ENCODE assay signal across 13 cellular contexts in genomic region chr2:188984680-188985079, GRCh38. TPM values are rescaled to one million over a fixed set of nuclear protein-coding genes. Genes with fewer than 3 reads are reported as not detected.
DNase-seq lines count a peak whose midpoint lies in the region; ATAC-seq and TF ChIP-seq lines count a peak whose summit lies in the region.
"Had no signal": no experiment of that assay in that cellular context is flagged by ENCODE, and none has a peak within 500 bp of the region (broad histone marks: within the 10 kb centered on the region; RNA-seq: fewer than 3 reads in every experiment).

No MANE protein-coding gene starts in this region.

- H3K4me3 Mint-ChIP-seq in natural killer cell treated with Interleukin-12 subunit alpha and Interleukin-12 subunit beta and Interleukin-15 and Interleukin-18, amount 100 ng/mL, for 72 hours = no peak overlapping the region
- no peak overlapping the region for H3K4me3 Mint-ChIP-seq in type B pancreatic cell

- no peaks in the 10 kb centered on the region for H3K4me1 ChIP-seq in colonic mucosa
- no peaks in the 10 kb centered on the region for H3K4me1 ChIP-seq in urinary bladder (ENCODE audit: insufficient read depth)

- H3K27ac Mint-ChIP-seq in natural killer cell treated with Interleukin-12 subunit alpha and Interleukin-12 subunit beta and Interleukin-15 and Interleukin-18, amount 100 ng/mL, for 72 hours = no peak overlapping the region
- H3K27ac Mint-ChIP-seq in type B pancreatic cell = no peak overlapping the region

- no peaks in the 10 kb centered on the region for H3K36me3 Mint-ChIP-seq in natural killer cell treated with Interleukin-12 subunit alpha and Interleukin-12 subunit beta and Interleukin-15 and Interleukin-18, amount 100 ng/mL, for 72 hours
- peaks cover 20% of the 10 kb centered on the region for H3K36me3 Mint-ChIP-seq in type B pancreatic cell

- DNase-seq in LHCN-M2 (ENCODE audit: low read depth) (peak; percentile 95), colonic mucosa (no peak), mucosa of gallbladder (ENCODE audit: low spot score) (peak; percentile 33), type B pancreatic cell (ENCODE audit: extremely low spot score, unreplicated experiment) (no peak)
- DNase-seq in natural killer cell treated with Interleukin-12 subunit alpha and Interleukin-12 subunit beta and Interleukin-15 and Interleukin-18, amount 100 ng/mL, for 72 hours (ENCODE audit: low spot score) = no peak
- no peak for DNase-seq in activated effector memory CD4-positive, alpha-beta T cell treated with Interleukin-2 at 50 U/mL for 16 hours
- DNase-seq: activated T-cell treated with anti-CD3 and anti-CD28 coated beads, Interleukin-2, amount 50 U/mL, for 1 hour; dorsolateral prefrontal cortex; NCI-H1417 treated with DMSO at 0.1 percent for 48 hours had no signal

- H3K27ac ChIP-seq in colonic mucosa = peak overlapping the region; percentile 21
- H3K27ac ChIP-seq in urinary bladder (ENCODE audit: low read depth) = peak overlapping the region; percentile 32
- H3K27ac ChIP-seq: dorsolateral prefrontal cortex, neutrophil had no signal

- TF ChIP-seq CTCF in colonic mucosa (IDR thresholded peaks at IDR 0.05) (no peak), type B pancreatic cell (conservative IDR thresholded peaks at IDR 0.05) (no peak)

- no peaks in the 10 kb centered on the region for H3K27me3 Mint-ChIP-seq in natural killer cell treated with Interleukin-12 subunit alpha and Interleukin-12 subunit beta and Interleukin-15 and Interleukin-18, amount 100 ng/mL, for 72 hours
- H3K27me3 Mint-ChIP-seq in type B pancreatic cell = peaks cover 7% of the 10 kb centered on the region

- H3K9me3 Mint-ChIP-seq in natural killer cell treated with Interleukin-12 subunit alpha and Interleukin-12 subunit beta and Interleukin-15 and Interleukin-18, amount 100 ng/mL, for 72 hours = no peaks in the 10 kb centered on the region
- H3K9me3 Mint-ChIP-seq in type B pancreatic cell = no peaks in the 10 kb centered on the region

- H3K9me3 ChIP-seq in colonic mucosa = no peaks in the 10 kb centered on the region
- H3K9me3 ChIP-seq: neutrophil had no signal

- ATAC-seq in HG02763 (IDR thresholded peaks at IDR 0.05; ENCODE audit: unreplicated experiment) = no peak
- no peak for ATAC-seq in natural killer cell treated with Interleukin-12 subunit alpha and Interleukin-12 subunit beta and Interleukin-15 and Interleukin-18, amount 100 ng/mL, for 72 hours

- no peaks in the 10 kb centered on the region for H3K4me1 Mint-ChIP-seq in natural killer cell treated with Interleukin-12 subunit alpha and Interleukin-12 subunit beta and Interleukin-15 and Interleukin-18, amount 100 ng/mL, for 72 hours (ENCODE audit: low read depth in 2 of 2)
- peaks cover 10% of the 10 kb centered on the region for H3K4me1 Mint-ChIP-seq in type B pancreatic cell (ENCODE audit: unreplicated experiment)

- H3K36me3 ChIP-seq in colonic mucosa (no peaks in the 10 kb centered on the region), urinary bladder (ENCODE audit: insufficient read depth) (no peaks in the 10 kb centered on the region)
- H3K36me3 ChIP-seq: neutrophil had no signal

- H3K4me3 ChIP-seq in colonic mucosa (no peak overlapping the region), urinary bladder (ENCODE audit: low read depth, low read length) (no peak overlapping the region)
- H3K4me3 ChIP-seq: dorsolateral prefrontal cortex had no signal

- intact Hi-C loops in colonic mucosa (cut with DNase I) = no loop called here

- WGBS in urinary bladder = 29% methylated on average over 5 of the region's 5 CpGs

- no peak overlapping the region for H3K9ac ChIP-seq in colonic mucosa (ENCODE audit: low read depth in 2 of 2, low read length in 2 of 2)

- H3K27me3 ChIP-seq in colonic mucosa = no peaks in the 10 kb centered on the region
- H3K27me3 ChIP-seq: dorsolateral prefrontal cortex, neutrophil had no signal

RNA-seq across cellular contexts. Expression of gene COL3A1, which starts 10.5 kb away (rescaled TPM):
- total RNA-seq in LHCN-M2 (2014; rRNA removed) (569 and 602 TPM in 2 replicates), colonic mucosa (100 to 1,000 TPM; 119 to 260 TPM), mucosa of gallbladder (371 TPM), urinary bladder (20,765 TPM), type B pancreatic cell (ENCODE audit: low replicate concordance) (282 and 1,124 TPM in 2 replicates)
- 167 TPM for polyA plus RNA-seq in LHCN-M2 (2012)
- polyA plus RNA-seq in urinary bladder = 1,351 TPM
- not detected for total RNA-seq in natural killer cell treated with Interleukin-12 subunit alpha and Interleukin-12 subunit beta and Interleukin-15 and Interleukin-18, amount 100 ng/mL, for 72 hours
- total RNA-seq: OCI-LY7 had no signal

Comparison
In these comparisons a context has a peak if more than half of its experiments do, and no peak if none do; other contexts are left out.
1. DNase-seq: peak in LHCN-M2 (single experiment) and mucosa of gallbladder (single experiment); none in colonic mucosa (single experiment), natural killer cell treated with Interleukin-12 subunit alpha and Interleukin-12 subunit beta and Interleukin-15 and Interleukin-18, amount 100 ng/mL, for 72 hours (single experiment), activated effector memory CD4-positive, alpha-beta T cell treated with Interleukin-2 at 50 U/mL for 16 hours (single experiment) and type B pancreatic cell (single experiment).
2. RNA of gene COL3A1, which starts 10.5 kb away (total RNA-seq): 20,765 TPM in urinary bladder (single experiment), 282 to 1,124 TPM in type B pancreatic cell, 569 to 602 TPM in LHCN-M2, 371 TPM in mucosa of gallbladder (single experiment) and 119 to 260 TPM in colonic mucosa; not detected in natural killer cell treated with Interleukin-12 subunit alpha and Interleukin-12 subunit beta and Interleukin-15 and Interleukin-18, amount 100 ng/mL, for 72 hours; every median in the first group is over 100 times any median in the second.